In genomic region chr11:10750838-10751580, GRCh38 we compare ENCODE assay signal across 8 cellular contexts. TPM values are rescaled to one million over a fixed set of nuclear protein-coding genes. Genes with fewer than 3 reads are reported as not detected.
DNase-seq lines count a peak whose midpoint lies in the region; ATAC-seq and TF ChIP-seq lines count a peak whose summit lies in the region.

CTR9 (plus strand) TSS chr11:10751246; CDS start chr11:10751413, 167 bp downstream.

- no peaks in the 10 kb centered on the region for H3K9me3 ChIP-seq in DND-41 (ENCODE audit: insufficient read depth, low read length, severe bottlenecking)
- H3K9me3 ChIP-seq in KOPT-K1 (ENCODE audit: insufficient read depth, low read length, poor library complexity, severe bottlenecking): no peaks in the 10 kb centered on the region
- H3K9me3 ChIP-seq in Peyer's patch: no peaks in the 10 kb centered on the region
- no peaks in the 10 kb centered on the region for H3K9me3 ChIP-seq in muscle layer of duodenum (ENCODE audit: control insufficient read depth in 1 of 2, low read length in 2 of 2)

- DNase-seq in DND-41 (peak; percentile 93), Peyer's patch (peak; percentile 91 to 97 (median 96))
- DNase-seq in activated T-cell treated with anti-CD3 and anti-CD28 coated beads, Interleukin-2, amount 50 U/mL, for 48 hours: peak; percentile 94 to 96
- peak; percentile 83 to 91 for DNase-seq in stimulated activated CD8-positive, alpha-beta memory T cell treated with anti-CD3 and anti-CD28 coated beads, Interleukin-7, amount 100 ng/mL, for 48 hours (ENCODE audit: extremely low read depth in 1 of 2, low read depth in 1 of 2)

- H3K79me2 ChIP-seq in DND-41 (ENCODE audit: insufficient read depth, low read length): peaks cover 28% of the 10 kb centered on the region

- ATAC-seq in DND-41 (ENCODE audit: insufficient read depth, low read depth): peak; percentile 94
- ATAC-seq in GM21737 (IDR thresholded peaks at IDR 0.05; ENCODE audit: unreplicated experiment): peak; percentile 95
- ATAC-seq in esophagus mucosa: peak; percentile 94

- peak within 1 kb of the TSS; percentile 72 for H3K9ac ChIP-seq in DND-41 (ENCODE audit: low read depth, low read length)

- peak within 1 kb of the TSS; percentile 81 for H3K4me2 ChIP-seq in DND-41 (ENCODE audit: insufficient read depth, low read length)

- peak within 1 kb of the TSS; percentile 89 for H2AFZ ChIP-seq in DND-41 (ENCODE audit: low read depth, low read length)

- H3K27ac ChIP-seq in DND-41 (ENCODE audit: low read length) (peak within 1 kb of the TSS; percentile 95), KOPT-K1 (ENCODE audit: low read depth, low read length, poor library complexity, severe bottlenecking) (peak within 1 kb of the TSS; percentile 85), Peyer's patch (peak within 1 kb of the TSS; percentile 82 to 96 (median 88)), muscle layer of duodenum (ENCODE audit: low read length) (peak within 1 kb of the TSS; percentile 82)

- H3K27me3 ChIP-seq in DND-41 (ENCODE audit: insufficient read depth, low read length, poor library complexity): no peaks in the 10 kb centered on the region
- H3K27me3 ChIP-seq in Peyer's patch: no peaks in the 10 kb centered on the region
- H3K27me3 ChIP-seq in muscle layer of duodenum (ENCODE audit: low read depth, low read length): no peaks in the 10 kb centered on the region

- TF ChIP-seq CTCF in DND-41 (IDR thresholded peaks at IDR 0.05; ENCODE audit: borderline replicate concordance, extremely low read depth, low read length, poor library complexity, severe bottlenecking) (peak; percentile 54), Peyer's patch (IDR thresholded peaks at IDR 0.05) (peak in 4 of 6 experiments; percentile 4 to 28 (median 14))

- peaks cover 33% of the 10 kb centered on the region for H3K36me3 ChIP-seq in DND-41 (ENCODE audit: insufficient read depth, low read length)
- peaks cover 33% of the 10 kb centered on the region for H3K36me3 ChIP-seq in KOPT-K1 (ENCODE audit: insufficient read depth, low read length)
- peaks cover 0 to 31% (median 0%) of the 10 kb centered on the region in 3 donors for H3K36me3 ChIP-seq in Peyer's patch
- H3K36me3 ChIP-seq in muscle layer of duodenum (ENCODE audit: control insufficient read depth in 1 of 2, insufficient read depth in 2 of 2, low read length in 2 of 2): peaks cover 16 to 20% of the 10 kb centered on the region in 2 donors

- H3K4me1 ChIP-seq in DND-41 (ENCODE audit: insufficient read depth, low read length) (peaks cover 26% of the 10 kb centered on the region), Peyer's patch (peaks cover 0 to 13% (median 0%) of the 10 kb centered on the region in 4 donors), muscle layer of duodenum (ENCODE audit: control insufficient read depth in 1 of 2, insufficient read depth in 2 of 2, low read length in 2 of 2) (peaks cover 0 to 10% of the 10 kb centered on the region in 2 donors)

- peak within 1 kb of the TSS; percentile 81 to 87 for H3K4me3 ChIP-seq in DND-41 (ENCODE audit: low read depth in 1 of 2, low read length in 2 of 2)
- peak within 1 kb of the TSS; percentile 62 to 85 (median 78) for H3K4me3 ChIP-seq in Peyer's patch
- H3K4me3 ChIP-seq in muscle layer of duodenum (ENCODE audit: low read depth in 1 of 2, low read length in 2 of 2): peak within 1 kb of the TSS; percentile 84 to 97

- peak; percentile 94 to 96 for TF ChIP-seq POLR2A in Peyer's patch (IDR thresholded peaks at IDR 0.05)

- H4K20me1 ChIP-seq in DND-41 (ENCODE audit: insufficient read depth, low read length): no peaks in the 10 kb centered on the region; the same call in 1 of the 2 replicates

RNA-seq across cellular contexts. Expression of gene CTR9, which starts in this region (rescaled TPM):
- total RNA-seq in Peyer's patch (10 to 100 TPM; 15.0 to 31.0 (median 22.4) TPM), esophagus mucosa (23.4 TPM)

Comparison
In these comparisons a context has a peak if more than half of its experiments do, and no peak if none do; other contexts are left out.
1. Peak in every context shown above with its lines: DNase-seq, ATAC-seq, H3K4me3 ChIP-seq and H3K27ac ChIP-seq.